In the genomic region with DNA sequence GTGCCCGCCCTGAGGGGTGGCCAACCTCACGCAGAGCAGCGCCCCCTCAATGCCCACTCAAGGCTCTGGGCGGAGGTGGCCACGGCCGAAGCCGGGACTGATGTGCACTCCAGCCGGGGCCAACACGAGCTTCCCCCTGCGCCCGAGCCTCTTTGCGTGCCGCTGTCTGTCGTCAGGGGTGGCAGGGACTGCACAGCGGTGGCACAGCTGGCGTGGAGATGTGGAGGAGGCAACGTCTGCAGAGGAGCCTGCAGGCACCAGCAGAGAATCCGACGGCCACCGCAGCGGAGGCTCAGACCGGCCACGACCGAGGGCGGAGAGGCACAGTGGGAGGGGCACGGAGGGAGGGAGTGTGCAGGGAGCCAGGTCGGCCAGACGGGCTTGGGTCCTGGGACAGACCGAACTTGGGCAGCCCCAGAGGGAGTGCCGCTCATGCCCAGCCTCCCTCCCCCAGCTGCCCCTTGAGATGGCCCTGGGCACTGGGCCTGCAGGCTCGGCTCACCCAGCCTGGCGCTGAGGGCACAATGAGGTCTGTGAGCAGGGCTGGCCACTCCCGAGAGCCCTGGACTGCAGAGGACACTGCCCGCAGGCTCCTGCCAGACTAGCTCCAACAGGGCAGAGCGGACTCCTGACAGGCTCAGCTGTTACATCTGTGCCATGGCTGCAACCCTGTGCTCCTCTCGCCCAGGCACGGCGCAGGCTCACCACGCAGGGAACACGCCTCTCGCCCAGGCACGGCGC, we compare ENCODE assay signal across 19 cellular contexts. TPM values are rescaled to one million over a fixed set of nuclear protein-coding genes. Genes with fewer than 3 reads are reported as not detected.
DNase-seq lines count a peak whose midpoint lies in the region; ATAC-seq and TF ChIP-seq lines count a peak whose summit lies in the region.
"Had no signal": no experiment of that assay in that cellular context is flagged by ENCODE, and none has a peak within 500 bp of the region (broad histone marks: within the 10 kb centered on the region; RNA-seq: fewer than 3 reads in every experiment).

No MANE protein-coding gene starts in this region.

- intact Hi-C loops in sciatic nerve (cut with DNase I), result no loop called here
- intact Hi-C loops in CD4-positive, alpha-beta memory T cell (cut with micrococcal nuclease), result no loop called here

- peaks cover 96% of the 10 kb centered on the region for H3K36me3 ChIP-seq in DND-41 (ENCODE audit: insufficient read depth, low read length)
- H3K36me3 ChIP-seq in SJCRH30, result peaks cover 17% of the 10 kb centered on the region
- peaks cover 53% of the 10 kb centered on the region for H3K36me3 ChIP-seq in CD4-positive, alpha-beta memory T cell (ENCODE audit: insufficient read depth, low read length)
- H3K36me3 ChIP-seq: SJSA1 had no signal

- peaks cover 49 to 52% of the 10 kb centered on the region in 2 donors for H3K36me3 Mint-ChIP-seq in CD4-positive, alpha-beta memory T cell

- no peak for DNase-seq in DND-41
- no peak for DNase-seq in SJCRH30
- peak; percentile 65 for DNase-seq in medulla oblongata (ENCODE audit: extremely low spot score)
- DNase-seq in sciatic nerve (ENCODE audit: low spot score), result no peak
- DNase-seq in CD4-positive, alpha-beta memory T cell, result no peak
- DNase-seq: Caco-2; CD4-positive, alpha-beta T cell; Kasumi-1; NCI-H1694; NCI-H2081 treated with DMSO at 0.1 percent for 48 hours; NCI-H2171 treated with DMSO at 0.1 percent for 48 hours; NCI-H524 treated with DMSO at 0.1 percent for 48 hours; NCI-H82 had no signal

- no peaks in the 10 kb centered on the region for H3K9me3 Mint-ChIP-seq in CD4-positive, alpha-beta memory T cell
- H3K9me3 Mint-ChIP-seq: CD4-positive, alpha-beta T cell had no signal

- H3K79me2 ChIP-seq in DND-41 (ENCODE audit: insufficient read depth, low read length), result no peaks in the 10 kb centered on the region

- H3K9me3 ChIP-seq in DND-41 (ENCODE audit: insufficient read depth, low read length, severe bottlenecking) (peaks cover 3% of the 10 kb centered on the region), SJCRH30 (replicated peaks) (no peaks in the 10 kb centered on the region)
- no peaks in the 10 kb centered on the region for H3K9me3 ChIP-seq in CD4-positive, alpha-beta memory T cell (ENCODE audit: control insufficient read depth in 1 of 2, low read length in 2 of 2)
- H3K9me3 ChIP-seq: BLaER1, Caco-2, SJSA1 had no signal

- no peak for TF ChIP-seq CTCF in DND-41 (IDR thresholded peaks at IDR 0.05; ENCODE audit: borderline replicate concordance, extremely low read depth, low read length, poor library complexity, severe bottlenecking)

- no peak overlapping the region for H2AFZ ChIP-seq in DND-41 (ENCODE audit: low read depth, low read length)

- CTCF ChIA-PET in CD4-positive, alpha-beta memory T cell (lab: Charles Lee; ENCODE audit: partially characterized antibody), result interaction anchor here (1.2 kb wide), 1 partner anchor 60 kb away, joined by 5 read pairs; the partner anchor contains the start of genes GAK and TMEM175

- POLR2A ChIA-PET in CD4-positive, alpha-beta memory T cell (lab: Charles Lee; ENCODE audit: partially characterized antibody), result no interaction called here

- no peak overlapping the region for H3K27ac Mint-ChIP-seq in CD4-positive, alpha-beta memory T cell
- H3K27ac Mint-ChIP-seq: CD4-positive, alpha-beta T cell; IgD-negative memory B cell had no signal

- H3K4me3 ChIP-seq in DND-41 (ENCODE audit: low read depth in 1 of 2, low read length in 2 of 2) (no peak overlapping the region), SJCRH30 (no peak overlapping the region)
- H3K4me3 ChIP-seq in CD4-positive, alpha-beta memory T cell (ENCODE audit: low read length in 2 of 2), result no peak overlapping the region
- H3K4me3 ChIP-seq: BLaER1, SJSA1 had no signal

- H3K4me1 Mint-ChIP-seq in CD4-positive, alpha-beta memory T cell, result peaks cover 0 to 12% (median 3%) of the 10 kb centered on the region in 4 donors

- no peak overlapping the region for H3K9ac ChIP-seq in DND-41 (ENCODE audit: low read depth, low read length)
- H3K9ac ChIP-seq: BLaER1 had no signal

- H3K27ac ChIP-seq in DND-41 (ENCODE audit: low read length) (no peak overlapping the region), SJCRH30 (peak overlapping the region; percentile 90)
- no peak overlapping the region for H3K27ac ChIP-seq in CD4-positive, alpha-beta memory T cell (ENCODE audit: low read depth, low read length)
- H3K27ac ChIP-seq: BLaER1, SJSA1 had no signal

- H3K4me1 ChIP-seq in DND-41 (ENCODE audit: insufficient read depth, low read length) (no peaks in the 10 kb centered on the region), SJCRH30 (peaks cover 44% of the 10 kb centered on the region)
- no peaks in the 10 kb centered on the region for H3K4me1 ChIP-seq in CD4-positive, alpha-beta memory T cell (ENCODE audit: insufficient read depth, low read length)
- H3K4me1 ChIP-seq: Caco-2, SJSA1 had no signal

- H3K27me3 ChIP-seq in DND-41 (ENCODE audit: insufficient read depth, low read length, poor library complexity), result no peaks in the 10 kb centered on the region
- no peaks in the 10 kb centered on the region for H3K27me3 ChIP-seq in SJCRH30
- H3K27me3 ChIP-seq in CD4-positive, alpha-beta memory T cell (ENCODE audit: insufficient read depth, low read length), result no peaks in the 10 kb centered on the region
- H3K27me3 ChIP-seq: BLaER1, SJSA1 had no signal

- no peak overlapping the region for H3K4me3 Mint-ChIP-seq in CD4-positive, alpha-beta memory T cell
- H3K4me3 Mint-ChIP-seq: CD4-positive, alpha-beta T cell had no signal

- H3K4me2 ChIP-seq in DND-41 (ENCODE audit: insufficient read depth, low read length), result no peak overlapping the region
- H3K4me2 ChIP-seq: BLaER1 had no signal

- 0 out of 3 replicates have a peak, but pooled peaks have one; percentile 14 for ATAC-seq in DND-41 (ENCODE audit: insufficient read depth, low read depth)
- ATAC-seq in sciatic nerve, result peak; percentile 35
- no peak for ATAC-seq in GM19395 (IDR thresholded peaks at IDR 0.05; ENCODE audit: unreplicated experiment)
- ATAC-seq in GM18519 (IDR thresholded peaks at IDR 0.05; ENCODE audit: low FRiP score, unreplicated experiment), result no peak
- ATAC-seq: Panc1 had no signal

- H3K27me3 Mint-ChIP-seq in CD4-positive, alpha-beta memory T cell, result no peaks in the 10 kb centered on the region
- H3K27me3 Mint-ChIP-seq: CD4-positive, alpha-beta T cell; IgD-negative memory B cell had no signal

- H4K20me1 ChIP-seq in DND-41 (ENCODE audit: insufficient read depth, low read length), result peaks cover 6% of the 10 kb centered on the region; the same call in 1 of the 2 replicates

RNA-seq across cellular contexts. Expression of gene CPLX1, which starts 46.5 kb away (rescaled TPM):
- 0.28 and 0.59 TPM in 2 replicates for total RNA-seq in SJCRH30 (2014; rRNA removed; shearing (Covaris generic))
- 11.6 TPM for total RNA-seq in sciatic nerve
- total RNA-seq in CD4-positive, alpha-beta memory T cell, result 1 to 10 TPM in 1 of 2 experiments, under 1 TPM in 1; 0.64 to 1.5 TPM
- under 1 TPM in 1 of 2 donors, not detected in 1; 0.26 TPM for polyA plus RNA-seq in CD4-positive, alpha-beta memory T cell
- total RNA-seq: SJSA1 had no signal
- polyA plus RNA-seq: IgD-negative memory B cell had no signal

RNA-seq across cellular contexts. Expression of gene GAK, which starts 59.7 kb away (rescaled TPM):
- total RNA-seq in SJCRH30 (2014; rRNA removed; shearing (Covaris generic)), result 74.2 and 81.1 TPM in 2 replicates
- 96.6 TPM for total RNA-seq in sciatic nerve
- 100 to 1,000 TPM; 185 to 188 TPM for total RNA-seq in CD4-positive, alpha-beta memory T cell
- 10 to 100 TPM; 32.5 to 74.8 TPM for polyA plus RNA-seq in CD4-positive, alpha-beta memory T cell

RNA-seq across cellular contexts. Expression of gene TMEM175, which starts 59.8 kb away (rescaled TPM):
- 4.3 and 6.8 TPM in 2 replicates for total RNA-seq in SJCRH30 (2014; rRNA removed; shearing (Covaris generic))
- 26.8 TPM for total RNA-seq in sciatic nerve
- 10 to 100 TPM; 45.7 to 52.3 TPM for total RNA-seq in CD4-positive, alpha-beta memory T cell
- 10 to 100 TPM; 11.5 to 16.9 TPM for polyA plus RNA-seq in CD4-positive, alpha-beta memory T cell

Comparison
In these comparisons a context has a peak if more than half of its experiments do, and no peak if none do; other contexts are left out.
1. ATAC-seq: peak in DND-41 (single experiment) and sciatic nerve (single experiment); none in GM19395 (single experiment) and GM18519 (single experiment).